24 cellular contexts compared by ENCODE assay signal in genomic region chr1:94501925-94502324, GRCh38.
"Had no signal": no experiment of that assay in that cellular context is flagged by ENCODE, and none has a peak within 500 bp of the region (broad histone marks: within the 10 kb centered on the region; RNA-seq: fewer than 3 reads in every experiment).

No MANE protein-coding gene starts in this region.

- ATAC-seq: heart right ventricle; left lobe of liver; natural killer cell; sciatic nerve; stimulated activated naive B cell treated with anti-CD40 and anti-IgM and Interleukin-4, amounts not matched to agents 10 μg/mL and 1 μg/mL and 100 μg/mL, for 72 hours; stimulated activated naive CD8-positive, alpha-beta T cell treated with anti-CD3 and anti-CD28 coated beads, Interleukin-15, Interleukin-2, amounts not matched to agents 100 U/mL and 50 U/mL, for 24 hours; upper lobe of right lung had no signal

- H3K9me3 ChIP-seq: heart right ventricle, ovary, right atrium auricular region, stomach, thoracic aorta, tibial artery, upper lobe of right lung had no signal

- H3K27me3 ChIP-seq: heart right ventricle, hepatocyte, ovary, right atrium auricular region, stomach, tibial artery, upper lobe of right lung had no signal

- H3K4me1 ChIP-seq: right atrium auricular region, stomach, tibial artery, upper lobe of right lung had no signal

- DNase-seq: heart right ventricle; kidney glomerular epithelial cell; left cardiac atrium; mesendoderm; naive B cell; natural killer cell; ovary; stimulated activated CD4-positive, alpha-beta T cell treated with anti-CD3 and anti-CD28 coated beads, Interleukin-12 subunit alpha, Interleukin-12 subunit beta, amount 100 ng/mL, for 4 hours; stimulated activated CD4-positive, alpha-beta T cell treated with anti-CD3 and anti-CD28 coated beads, Interleukin-15, amount 100 ng/mL, for 24 hours; stimulated activated CD4-positive, alpha-beta T cell treated with anti-CD3 and anti-CD28 coated beads, Interleukin-2, amount 100 ng/mL, for 24 hours; stimulated activated CD4-positive, alpha-beta T cell treated with anti-CD3 and anti-CD28 coated beads, Interleukin-4, amount 100 ng/mL, for 1 hour; stimulated activated naive B cell treated with anti-CD40 and anti-IgM and Interleukin-4, amounts not matched to agents 10 μg/mL and 1 μg/mL and 100 μg/mL, for 72 hours; stimulated activated naive CD8-positive, alpha-beta T cell treated with anti-CD3 and anti-CD28 coated beads, Interleukin-15, Interleukin-2, amounts not matched to agents 100 U/mL and 50 U/mL, for 24 hours; stomach; tibial artery; trophoblast cell; upper lobe of right lung had no signal

- H3K36me3 ChIP-seq: ovary had no signal

- H3K4me3 ChIP-seq: heart right ventricle, hepatocyte, lung, ovary, right atrium auricular region, skin epidermis, stomach, thoracic aorta, tibial artery, upper lobe of right lung had no signal

- H3K27ac ChIP-seq: heart right ventricle, hepatocyte, ovary, skin epidermis, stomach, thoracic aorta, tibial artery, upper lobe of right lung had no signal
